ENCODE assay signal across 30 cellular contexts in the genomic region with DNA sequence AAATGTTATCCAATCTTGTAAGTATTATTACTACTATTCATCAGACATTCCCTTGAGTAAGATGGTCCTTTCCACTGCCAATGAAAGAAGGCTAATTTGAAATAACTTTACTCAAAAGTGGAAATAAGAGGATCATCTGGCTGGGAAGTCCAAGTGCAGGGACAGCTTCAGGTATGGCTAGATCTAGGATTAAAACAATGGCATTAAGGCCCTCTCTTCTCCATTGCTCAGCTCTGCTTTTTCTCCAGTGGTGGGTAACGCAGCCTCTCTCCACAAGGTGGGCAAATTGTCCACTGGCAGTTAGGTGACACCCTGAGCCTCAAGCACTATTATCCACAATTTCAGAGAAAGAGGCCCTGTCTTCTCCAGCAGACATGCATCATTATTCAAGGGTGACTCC.
"Had no signal": no experiment of that assay in that cellular context is flagged by ENCODE, and none has a peak within 500 bp of the region (broad histone marks: within the 10 kb centered on the region; RNA-seq: fewer than 3 reads in every experiment).

No MANE protein-coding gene starts in this region.

- H3K27ac Mint-ChIP-seq: activated CD4-positive, alpha-beta memory T cell treated with anti-CD3 and anti-CD28 coated beads, Interleukin-2, amount 10 ng/mL, durations not matched to agents 7 days and 5 days; activated CD4-positive, alpha-beta T cell treated with anti-CD3 and anti-CD28 coated beads, Interleukin-2, amount 10 ng/mL, durations not matched to agents 7 days and 5 days; activated naive CD4-positive, alpha-beta T cell treated with anti-CD3 and anti-CD28 coated beads, Interleukin-2, amount 10 ng/mL, durations not matched to agents 7 days and 5 days; activated naive CD4-positive, alpha-beta T cell treated with anti-CD3 and anti-CD28 coated beads, Interleukin-2, amount 50 U/mL, for 72 hours; activated naive CD8-positive, alpha-beta T cell treated with anti-CD3 and anti-CD28 coated beads, Interleukin-2, amount 10 ng/mL, durations not matched to agents 7 days and 5 days; activated T-cell treated with anti-CD3 and anti-CD28 coated beads, Interleukin-2, amount 50 U/mL, for 24 hours; activated T-cell treated with anti-CD3 and anti-CD28 coated beads, Interleukin-2, amount 50 U/mL, for 72 hours; brain; endodermal cell; WTC11 had no signal

- H3K4me3 ChIP-seq: ascending aorta, breast epithelium, cardiac muscle cell, colonic mucosa, dorsolateral prefrontal cortex had no signal

- H3K27ac ChIP-seq: ascending aorta, breast epithelium, cardiac muscle cell, colonic mucosa, dorsolateral prefrontal cortex, VCaP had no signal

- H3K9me3 Mint-ChIP-seq: activated CD4-positive, alpha-beta memory T cell treated with anti-CD3 and anti-CD28 coated beads, Interleukin-2, amount 10 ng/mL, durations not matched to agents 7 days and 5 days; activated CD4-positive, alpha-beta T cell treated with anti-CD3 and anti-CD28 coated beads, Interleukin-2, amount 10 ng/mL, durations not matched to agents 7 days and 5 days; activated naive CD4-positive, alpha-beta T cell treated with anti-CD3 and anti-CD28 coated beads, Interleukin-2, amount 10 ng/mL, durations not matched to agents 7 days and 5 days; activated naive CD4-positive, alpha-beta T cell treated with anti-CD3 and anti-CD28 coated beads, Interleukin-2, amount 50 U/mL, for 72 hours; activated T-cell treated with anti-CD3 and anti-CD28 coated beads, Interleukin-2, amount 50 U/mL, for 24 hours; brain; endodermal cell had no signal

- H3K36me3 Mint-ChIP-seq: activated naive CD4-positive, alpha-beta T cell treated with anti-CD3 and anti-CD28 coated beads, Interleukin-2, amount 50 U/mL, for 72 hours; activated naive CD8-positive, alpha-beta T cell treated with anti-CD3 and anti-CD28 coated beads, Interleukin-2, amount 10 ng/mL, durations not matched to agents 7 days and 5 days; brain; WTC11 had no signal

- H3K27me3 Mint-ChIP-seq: activated CD4-positive, alpha-beta memory T cell treated with anti-CD3 and anti-CD28 coated beads, Interleukin-2, amount 10 ng/mL, durations not matched to agents 7 days and 5 days; activated CD4-positive, alpha-beta T cell treated with anti-CD3 and anti-CD28 coated beads, Interleukin-2, amount 10 ng/mL, durations not matched to agents 7 days and 5 days; activated naive CD4-positive, alpha-beta T cell treated with anti-CD3 and anti-CD28 coated beads, Interleukin-2, amount 10 ng/mL, durations not matched to agents 7 days and 5 days had no signal

- H3K4me1 Mint-ChIP-seq: brain, endodermal cell had no signal

- ATAC-seq: activated naive CD4-positive, alpha-beta T cell treated with anti-CD3 and anti-CD28 coated beads, Interleukin-2, amount 50 U/mL, for 72 hours; activated T-cell treated with anti-CD3 and anti-CD28 coated beads, Interleukin-2, amount 50 U/mL, for 72 hours; esophagus mucosa; WTC11 had no signal

- DNase-seq: activated CD4-positive, alpha-beta memory T cell treated with anti-CD3 and anti-CD28 coated beads, Interleukin-2, amount 10 ng/mL, durations not matched to agents 7 days and 5 days; activated CD4-positive, alpha-beta T cell treated with anti-CD3 and anti-CD28 coated beads for 1 hour; activated CD4-positive, alpha-beta T cell treated with anti-CD3 and anti-CD28 coated beads for 4 hours; activated CD4-positive, alpha-beta T cell treated with anti-CD3 and anti-CD28 coated beads, Interleukin-2, amount 10 ng/mL, durations not matched to agents 7 days and 5 days; activated CD4-positive, alpha-beta T cell treated with anti-CD3 and anti-CD28 coated beads, Interleukin-2, amount 50 U/mL, for 4 hours; activated CD8-positive, alpha-beta memory T cell treated with anti-CD3 and anti-CD28 coated beads, Interleukin-2, amount 50 U/mL, for 48 hours; activated gamma-delta T cell; activated naive CD4-positive, alpha-beta T cell; activated naive CD4-positive, alpha-beta T cell treated with anti-CD3 and anti-CD28 coated beads, Interleukin-2, amount 10 ng/mL, durations not matched to agents 7 days and 5 days; activated naive CD8-positive, alpha-beta T cell treated with anti-CD3 and anti-CD28 coated beads, Interleukin-2, amount 10 ng/mL, durations not matched to agents 7 days and 5 days; activated T-cell treated with anti-CD3 and anti-CD28 coated beads for 4 hours; activated T-cell treated with anti-CD3 and anti-CD28 coated beads, Interleukin-2, amount 50 U/mL, for 24 hours; activated T-cell treated with anti-CD3 and anti-CD28 coated beads, Interleukin-2, amount 50 U/mL, for 72 hours; central memory CD4-positive, alpha-beta T cell; cerebellar nuclear complex; colonic mucosa; dorsolateral prefrontal cortex; effector memory CD4-positive, alpha-beta T cell; endodermal cell; foreskin fibroblast; head of caudate nucleus; T-helper 2 cell had no signal

- H3K4me3 Mint-ChIP-seq: activated CD4-positive, alpha-beta memory T cell treated with anti-CD3 and anti-CD28 coated beads, Interleukin-2, amount 10 ng/mL, durations not matched to agents 7 days and 5 days; activated CD4-positive, alpha-beta T cell treated with anti-CD3 and anti-CD28 coated beads, Interleukin-2, amount 10 ng/mL, durations not matched to agents 7 days and 5 days; activated naive CD4-positive, alpha-beta T cell treated with anti-CD3 and anti-CD28 coated beads, Interleukin-2, amount 10 ng/mL, durations not matched to agents 7 days and 5 days; activated naive CD8-positive, alpha-beta T cell treated with anti-CD3 and anti-CD28 coated beads, Interleukin-2, amount 10 ng/mL, durations not matched to agents 7 days and 5 days; activated T-cell treated with anti-CD3 and anti-CD28 coated beads, Interleukin-2, amount 50 U/mL, for 24 hours; activated T-cell treated with anti-CD3 and anti-CD28 coated beads, Interleukin-2, amount 50 U/mL, for 72 hours; brain; endodermal cell; WTC11 had no signal

- H3K27me3 ChIP-seq: ascending aorta, breast epithelium, cardiac muscle cell, colonic mucosa, dorsolateral prefrontal cortex had no signal

- H3K9me3 ChIP-seq: ascending aorta, breast epithelium, colonic mucosa had no signal

- H3K4me1 ChIP-seq: breast epithelium, colonic mucosa had no signal

- H3K36me3 ChIP-seq: ascending aorta, breast epithelium, cardiac muscle cell, colonic mucosa had no signal
